In the genomic region with DNA sequence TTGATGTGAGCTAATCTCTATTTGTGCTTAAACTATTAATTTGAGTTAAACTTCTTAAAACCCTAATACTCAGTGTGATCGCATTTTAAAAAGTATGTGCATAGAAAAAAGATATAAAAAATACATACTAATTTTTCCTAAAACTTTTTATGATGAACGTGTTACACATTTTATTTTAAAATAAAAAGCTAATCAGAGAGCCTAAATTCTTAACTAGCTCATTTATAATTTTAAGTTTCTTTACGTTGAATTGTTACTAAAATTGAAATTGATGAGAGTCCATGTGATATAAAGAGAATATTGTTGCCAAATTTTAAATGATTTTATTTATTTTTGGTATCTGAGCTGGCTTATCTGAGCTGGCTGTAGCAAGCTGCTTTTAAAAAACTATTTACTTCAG, we compare ENCODE assay signal across 20 cellular contexts. TPM values are rescaled to one million over a fixed set of nuclear protein-coding genes. Genes with fewer than 3 reads are reported as not detected.
DNase-seq lines count a peak whose midpoint lies in the region; ATAC-seq, FAIRE-seq and TF ChIP-seq lines count a peak whose summit lies in the region.
"Had no signal": no experiment of that assay in that cellular context is flagged by ENCODE, and none has a peak within 500 bp of the region (broad histone marks: within the 10 kb centered on the region; RNA-seq: fewer than 3 reads in every experiment).

No MANE protein-coding gene starts in this region.

- ATAC-seq in K562, result no peak
- no peak for ATAC-seq in GM19351 (IDR thresholded peaks at IDR 0.05; ENCODE audit: unreplicated experiment)
- ATAC-seq in Right ventricle myocardium inferior, result no peak
- ATAC-seq: HCT116 had no signal

- H3K9me1 ChIP-seq in K562 (ENCODE audit: control insufficient read depth, insufficient read depth, low read length), result no peaks in the 10 kb centered on the region

- H3K9me3 ChIP-seq in MM.1S (replicated peaks; ENCODE audit: insufficient read depth, low read length) (no peaks in the 10 kb centered on the region), K562 (replicated peaks; ENCODE audit: control insufficient read depth, insufficient read depth, low read depth, low read length) (0 out of 2 replicates have a peak, but pooled peaks cover 2% of the 10 kb centered on the region)
- H3K9me3 ChIP-seq: BE2C, Caco-2 had no signal

- in situ Hi-C loops in K562 (cut with MboI), result no loop called here

- no peak for TF ChIP-seq POLR2A in K562 (conservative IDR thresholded peaks at IDR 0.05)

- peaks cover 4% of the 10 kb centered on the region; the same call in 1 of the 2 replicates for H3F3A ChIP-seq in MM.1S (ENCODE audit: insufficient read depth, low read length)

- no peaks in the 10 kb centered on the region for H3K9me2 ChIP-seq in MM.1S (replicated peaks; ENCODE audit: insufficient read depth, low read length)

- no peak for TF ChIP-seq RAD21 in K562 (CRISPR knock-in tag; conservative IDR thresholded peaks at IDR 0.05 in 1 of 2, IDR thresholded peaks at IDR 0.05 in 1 of 2)

- POLR2A ChIA-PET in K562 (lab: Yijun Ruan, JAX), result interaction anchor here (0.7 to 2.4 kb wide), 8 partner anchors 11 to 167 kb away, joined by 3 to 12 read pairs (median 4); no protein-coding TSS in a partner anchor

- H3K4me1 ChIP-seq in MM.1S (ENCODE audit: low read length) (no peaks in the 10 kb centered on the region; the same call in 1 of the 2 replicates), K562 (replicated peaks in 1 of 2; ENCODE audit: control insufficient read depth in 2 of 2, insufficient read depth in 2 of 2, low read length in 2 of 2) (peaks cover 3 to 11% of the 10 kb centered on the region in 2 experiments; a peak in 4 of 5 replicates)
- H3K4me1 ChIP-seq: BE2C had no signal

- H3K4me2 ChIP-seq in MM.1S (ENCODE audit: low read depth, low read length), result peak overlapping the region; percentile 12; the same call in 1 of the 2 replicates
- H3K4me2 ChIP-seq in K562 (ENCODE audit: insufficient read depth, low read length), result no peak overlapping the region

- no peak for TF ChIP-seq EP300 in K562 (IDR thresholded peaks at IDR 0.05; ENCODE audit: low read length)

- WGBS in K562 (ENCODE audit: insufficient coverage, low coverage, missing lambda C conversion rate), result 93% methylated on average over 3 of the region's 3 CpGs

- no peaks in the 10 kb centered on the region for H3K36me3 ChIP-seq in MM.1S (replicated peaks; ENCODE audit: insufficient read depth, low read length)
- H3K36me3 ChIP-seq in K562 (ENCODE audit: control insufficient read depth, insufficient read depth, low read length), result peaks cover 24% of the 10 kb centered on the region
- H3K36me3 ChIP-seq: BE2C had no signal

- CTCF ChIA-PET in K562 (lab: Yijun Ruan, JAX; ENCODE audit: low intra/inter-chr PET ratio), result no interaction called here

- H2AFZ ChIP-seq in MM.1S (ENCODE audit: low read length) (no peak overlapping the region), K562 (ENCODE audit: low read depth, low read length) (no peak overlapping the region)

- H3K4me3 ChIP-seq in MM.1S (ENCODE audit: low read length) (no peak overlapping the region), K562 (no peak overlapping the region)

- intact Hi-C loops in K562 (cut with micrococcal nuclease) (no loop called here), Right ventricle myocardium inferior (cut with DNase I) (loop anchor here (10.0 kb wide), 1 partner anchor 277 kb away; the partner anchor contains the start of gene AGPAT4)

- DNase-seq in MM.1S (no peak), K562 (ENCODE audit: extremely low read depth in 1 of 4, low spot score in 3 of 4) (no peak), NK-92 (lab: John Stamatoyannopoulos, UW; ENCODE audit: unreplicated experiment) (no peak), Right ventricle myocardium inferior (ENCODE audit: missing footprints) (no peak)
- DNase-seq: ACHN; BE2C; Caco-2; CD4-positive, alpha-beta T cell; GDM1; GOT3; H7; HFFc6 had no signal

- FAIRE-seq in G401.6 (lab: Jason Lieb, UNC) (peak; percentile 60), K562 (lab: Jason Lieb, UNC) (no peak), islet of Langerhans (lab: Jason Lieb, UNC) (peak; percentile 95)
- FAIRE-seq: GM12892, GM18507 had no signal

- H4K20me1 ChIP-seq in MM.1S (ENCODE audit: insufficient read depth, low read length) (no peaks in the 10 kb centered on the region; the same call in 1 of the 2 replicates), K562 (replicated peaks; ENCODE audit: control insufficient read depth, insufficient read depth, low read length) (0 out of 2 replicates have a peak, but pooled peaks cover 3% of the 10 kb centered on the region)

- H3K27ac ChIP-seq in MM.1S (ENCODE audit: low read length) (no peak overlapping the region), K562 (ENCODE audit: extremely low read depth, low read depth, low read length) (no peak overlapping the region)
- H3K27ac ChIP-seq: C4-2B, HL-60 had no signal

- no TSS peak for BruUV-seq in K562 (replicated peaks; lab: Mats Ljungman, UMichigan)

- TF ChIP-seq CTCF in MM.1S (IDR thresholded peaks at IDR 0.05; ENCODE audit: low read length) (no peak), K562 (IDR thresholded peaks at IDR 0.05 in 2 of 3, conservative IDR thresholded peaks at IDR 0.05 in 1 of 3; ENCODE audit: insufficient read depth in 2 of 3, low read depth in 1 of 3, low read length in 3 of 3) (no peak)

- H3K27me3 ChIP-seq in MM.1S (replicated peaks; ENCODE audit: insufficient read depth, low read length) (no peaks in the 10 kb centered on the region), K562 (ENCODE audit: control insufficient read depth in 2 of 2, insufficient read depth in 2 of 2, low read length in 2 of 2) (no peaks in the 10 kb centered on the region)
- H3K27me3 ChIP-seq: BE2C had no signal

- H3K79me2 ChIP-seq in MM.1S (ENCODE audit: low read length) (peaks cover 92% of the 10 kb centered on the region), K562 (ENCODE audit: control insufficient read depth, insufficient read depth, low read length) (peaks cover 94% of the 10 kb centered on the region)

- no peak overlapping the region for H3K9ac ChIP-seq in MM.1S (ENCODE audit: low read length)
- H3K9ac ChIP-seq in K562 (ENCODE audit: insufficient read depth in 1 of 2, low read depth in 2 of 2, low read length in 2 of 2), result no peak overlapping the region

TF ChIP-seq in K562, 482 proteins besides CTCF, POLR2A, EP300 and RAD21:
- TF ChIP-seq HNRNPUL1 (IDR thresholded peaks at IDR 0.05; ENCODE audit: low read length), result no peak
- peak; percentile 60; the same call in 1 of the 2 replicates for TF ChIP-seq MTF1 (CRISPR knock-in tag; IDR thresholded peaks at IDR 0.05; ENCODE audit: borderline replicate concordance)
- TF ChIP-seq NFIX (CRISPR knock-in tag; IDR thresholded peaks at IDR 0.05; ENCODE audit: low read depth), result peak; percentile 47; the same call in 1 of the 2 replicates
- no peak for TF ChIP-seq CHD1 (IDR thresholded peaks at IDR 0.05; ENCODE audit: low read length)
- TF ChIP-seq ZNF707 (CRISPR knock-in tag; conservative IDR thresholded peaks at IDR 0.05), result 0 out of 2 replicates have a peak, but pooled peaks have one; percentile 30
- TF ChIP-seq ZNF79 (CRISPR knock-in tag; IDR thresholded peaks at IDR 0.05; ENCODE audit: low read depth), result no peak
- TF ChIP-seq, protein P1, sequence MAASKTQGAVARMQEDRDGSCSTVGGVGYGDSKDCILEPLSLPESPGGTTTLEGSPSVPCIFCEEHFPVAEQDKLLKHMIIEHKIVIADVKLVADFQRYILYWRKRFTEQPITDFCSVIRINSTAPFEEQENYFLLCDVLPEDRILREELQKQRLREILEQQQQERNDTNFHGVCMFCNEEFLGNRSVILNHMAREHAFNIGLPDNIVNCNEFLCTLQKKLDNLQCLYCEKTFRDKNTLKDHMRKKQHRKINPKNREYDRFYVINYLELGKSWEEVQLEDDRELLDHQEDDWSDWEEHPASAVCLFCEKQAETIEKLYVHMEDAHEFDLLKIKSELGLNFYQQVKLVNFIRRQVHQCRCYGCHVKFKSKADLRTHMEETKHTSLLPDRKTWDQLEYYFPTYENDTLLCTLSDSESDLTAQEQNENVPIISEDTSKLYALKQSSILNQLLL (CRISPR knock-in tag; IDR thresholded peaks at IDR 0.05; ENCODE audit: borderline replicate concordance), result peak; percentile 73; the same call in 1 of the 2 replicates
TF ChIP-seq in K562: peak in this region for 4.

RNA-seq across cellular contexts. Expression of gene MAP3K4, which starts 6.6 kb away (rescaled TPM):
- total RNA-seq in K562 (2011; cell fraction: chromatin; rRNA removed; ENCODE audit: low replicate concordance), result 89.3 and 263 TPM in 2 replicates
- 37.0 and 55.8 TPM in 2 replicates for total RNA-seq in K562 (2011; cell fraction: nucleolus; rRNA removed)
- total RNA-seq in K562 (2011; cell fraction: nucleoplasm; rRNA removed), result 93.4 and 112 TPM in 2 replicates
- 47.3 and 48.9 TPM in 2 replicates for total RNA-seq in K562 (2014; rRNA removed)
- 60.0 and 68.2 TPM in 2 replicates for total RNA-seq in K562 (2014; rRNA removed; fragmentation: Illumina TruSeq; extraction: Trizol)
- 60.3 and 62.6 TPM in 2 replicates for total RNA-seq in K562 (2015; rRNA removed; fragmentation: Illumina TruSeq; extraction: Trizol)
- total RNA-seq in K562 (2021), result 74.2 and 77.2 TPM in 2 replicates
- polyA plus RNA-seq in K562 (2011; rRNA removed), result 39.0 and 45.1 TPM in 2 replicates
- polyA plus RNA-seq in K562 (2011; cell fraction: cytosol; rRNA removed), result 16.5 and 25.0 TPM in 2 replicates
- 109 and 122 TPM in 2 replicates for polyA plus RNA-seq in K562 (2011; cell fraction: nucleus; rRNA removed)
- 24.3 and 31.1 TPM in 2 replicates for polyA plus RNA-seq in K562 (2012)
- polyA plus RNA-seq in K562 (2014; fragmentation: Illumina TruSeq; extraction: Trizol), result 39.4 and 51.8 TPM in 2 replicates
- 10 to 100 TPM; 21.0 to 24.0 TPM for polyA plus RNA-seq in K562 (2014; fragmentation: Nextera tagmentation; extraction: Ambion mirVana)
- 40.6 and 44.9 TPM in 2 replicates for polyA plus RNA-seq in K562 (2014; rRNA removed)
- polyA minus RNA-seq in K562 (2011; rRNA and poly(A)+ RNA removed), result 96.3 and 107 TPM in 2 replicates
- 24.5 and 37.7 TPM in 2 replicates for polyA minus RNA-seq in K562 (2011; cell fraction: cytosol; rRNA and poly(A)+ RNA removed)
- polyA minus RNA-seq in K562 (2011; cell fraction: nucleus; rRNA and poly(A)+ RNA removed), result 86.0 and 138 TPM in 2 replicates
- 49.0 TPM for total RNA-seq in Right ventricle myocardium inferior
